In the genomic region with DNA sequence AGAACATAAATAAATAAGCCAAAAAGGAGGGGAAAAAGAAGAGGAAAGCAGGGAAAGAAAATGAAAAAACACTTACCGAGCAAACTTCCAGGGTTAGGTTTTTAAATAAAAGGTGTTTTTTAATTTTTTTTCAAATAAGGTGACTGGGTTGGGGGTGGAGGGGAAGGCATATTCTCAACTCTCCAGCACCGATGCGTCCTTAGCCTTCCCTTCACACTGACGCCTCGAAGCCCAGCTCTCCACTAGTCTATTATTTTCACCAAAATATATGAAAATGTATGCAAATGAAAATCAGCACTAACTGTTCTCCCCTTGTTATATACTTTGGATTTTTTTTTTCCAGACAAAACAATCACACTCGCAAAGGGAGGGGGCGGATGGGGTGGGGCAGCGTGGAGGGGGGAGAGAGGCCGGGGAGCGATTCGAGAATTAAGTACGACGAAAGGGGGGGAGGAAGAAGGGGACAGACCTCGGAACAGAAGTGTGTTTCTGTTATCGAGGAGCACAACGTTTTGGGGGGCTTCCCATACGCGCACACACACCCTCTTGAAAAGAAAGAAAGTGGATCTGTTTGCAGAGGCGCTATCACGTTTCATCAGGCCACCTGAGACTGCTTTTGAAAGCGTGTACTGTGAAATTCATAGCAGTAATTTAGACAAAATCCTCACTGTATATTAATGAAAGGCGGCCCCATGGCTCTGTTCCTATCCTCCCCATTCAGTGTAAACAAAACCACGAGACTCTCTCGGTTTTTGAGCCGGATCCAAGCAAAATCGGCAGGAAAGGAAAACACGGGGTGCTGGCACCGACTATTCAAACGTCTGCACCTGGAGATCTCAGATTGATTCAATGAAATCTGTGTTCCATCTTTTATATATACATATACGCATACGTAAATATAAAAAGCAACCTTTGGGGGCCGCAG, we compare ENCODE assay signal across 13 cellular contexts. TPM values are rescaled to one million over a fixed set of nuclear protein-coding genes. Genes with fewer than 3 reads are reported as not detected.
DNase-seq lines count a peak whose midpoint lies in the region; ATAC-seq and TF ChIP-seq lines count a peak whose summit lies in the region.
"Had no signal": no experiment of that assay in that cellular context is flagged by ENCODE, and none has a peak within 500 bp of the region (broad histone marks: within the 10 kb centered on the region; RNA-seq: fewer than 3 reads in every experiment).

No MANE protein-coding gene starts in this region.

- no peaks in the 10 kb centered on the region for H3K79me2 ChIP-seq in mammary epithelial cell (ENCODE audit: insufficient read depth, low read length)
- H3K79me2 ChIP-seq in PC-9 (ENCODE audit: low read depth), result no peaks in the 10 kb centered on the region

- no peak overlapping the region for H3K4me2 ChIP-seq in mammary epithelial cell (ENCODE audit: insufficient read depth, low read depth, low read length)
- H3K4me2 ChIP-seq in PC-9, result no peak overlapping the region

- H3K4me1 ChIP-seq in mammary epithelial cell (ENCODE audit: insufficient read depth, low read length) (no peaks in the 10 kb centered on the region), thymus (ENCODE audit: control insufficient read depth, insufficient read depth, low read length) (peaks cover 20% of the 10 kb centered on the region), PC-9 (replicated peaks; ENCODE audit: insufficient read depth) (no peaks in the 10 kb centered on the region)

- peaks cover 14% of the 10 kb centered on the region for H3K9me3 ChIP-seq in mammary epithelial cell (replicated peaks; ENCODE audit: insufficient read depth, low read length)
- H3K9me3 ChIP-seq in thymus (ENCODE audit: control insufficient read depth), result no peaks in the 10 kb centered on the region
- no peaks in the 10 kb centered on the region for H3K9me3 ChIP-seq in PC-9 (ENCODE audit: insufficient read depth, low read depth)
- H3K9me3 ChIP-seq: body of pancreas, upper lobe of left lung had no signal

- POLR2A ChIA-PET in MCF 10A (lab: Yijun Ruan, JAX) (no interaction called here), PC-9 (lab: Charles Lee; ENCODE audit: unreplicated experiment) (no interaction called here)

- H3K27ac ChIP-seq in mammary epithelial cell (ENCODE audit: insufficient read depth, low read depth, low read length) (no peak overlapping the region), thymus (ENCODE audit: low read depth) (no peak overlapping the region), PC-9 (no peak overlapping the region)
- H3K27ac ChIP-seq: body of pancreas, upper lobe of left lung had no signal

- peak overlapping the region; percentile 60 for H3K4me3 Mint-ChIP-seq in MCF 10A (ENCODE audit: unreplicated experiment)
- H3K4me3 Mint-ChIP-seq in activated T-helper 1 cell treated with anti-CD3 and anti-CD28 coated beads, Interleukin-12 subunit alpha, Interleukin-12 subunit beta, Interleukin-2, Interleukin-4 antibody, amounts not matched to agents 30 ng/mL and 10 ng/mL and 1 ng/mL, durations not matched to agents 14 hours and 24 hours and 36 hours, result no peak overlapping the region

- H4K20me1 ChIP-seq in mammary epithelial cell (ENCODE audit: insufficient read depth, low read length) (no peaks in the 10 kb centered on the region), PC-9 (ENCODE audit: insufficient read depth) (no peaks in the 10 kb centered on the region)

- H3K27ac Mint-ChIP-seq in MCF 10A (ENCODE audit: low read depth, unreplicated experiment), result no peak overlapping the region
- H3K27ac Mint-ChIP-seq in activated T-helper 1 cell treated with anti-CD3 and anti-CD28 coated beads, Interleukin-12 subunit alpha, Interleukin-12 subunit beta, Interleukin-2, Interleukin-4 antibody, amounts not matched to agents 30 ng/mL and 10 ng/mL and 1 ng/mL, durations not matched to agents 14 hours and 24 hours and 36 hours, result peak overlapping the region; percentile 89

- no peak overlapping the region for H2AFZ ChIP-seq in mammary epithelial cell (ENCODE audit: low read depth, low read length)
- H2AFZ ChIP-seq in PC-9, result no peak overlapping the region

- H3K4me1 Mint-ChIP-seq in MCF 10A (ENCODE audit: insufficient read depth, unreplicated experiment), result peaks cover 20% of the 10 kb centered on the region
- peaks cover 23% of the 10 kb centered on the region for H3K4me1 Mint-ChIP-seq in activated T-helper 1 cell treated with anti-CD3 and anti-CD28 coated beads, Interleukin-12 subunit alpha, Interleukin-12 subunit beta, Interleukin-2, Interleukin-4 antibody, amounts not matched to agents 30 ng/mL and 10 ng/mL and 1 ng/mL, durations not matched to agents 14 hours and 24 hours and 36 hours (ENCODE audit: low read depth)

- ATAC-seq in HG03025 (IDR thresholded peaks at IDR 0.05; ENCODE audit: low FRiP score, unreplicated experiment), result no peak

- no peaks in the 10 kb centered on the region for H3K36me3 ChIP-seq in mammary epithelial cell (ENCODE audit: insufficient read depth, low read length)
- no peaks in the 10 kb centered on the region for H3K36me3 ChIP-seq in thymus (ENCODE audit: control insufficient read depth, insufficient read depth)
- H3K36me3 ChIP-seq in PC-9 (ENCODE audit: low read depth), result no peaks in the 10 kb centered on the region
- H3K36me3 ChIP-seq: upper lobe of left lung had no signal

- H3K9ac ChIP-seq in mammary epithelial cell (ENCODE audit: insufficient read depth, low read length), result no peak overlapping the region

- CTCF ChIA-PET in MCF 10A (lab: Yijun Ruan, JAX) (interaction anchor here (0.6 to 5.4 kb wide), 13 partner anchors 16 to 1876 kb away, joined by 3 to 47 read pairs (median 3); no protein-coding TSS in a partner anchor), mammary epithelial cell (lab: Charles Lee; ENCODE audit: low non-redundant PET) (no interaction called here), PC-9 (lab: Charles Lee) (no interaction called here)

- H3K27me3 Mint-ChIP-seq in MCF 10A (ENCODE audit: insufficient read depth, unreplicated experiment), result peaks cover 77% of the 10 kb centered on the region
- H3K27me3 Mint-ChIP-seq in activated T-helper 1 cell treated with anti-CD3 and anti-CD28 coated beads, Interleukin-12 subunit alpha, Interleukin-12 subunit beta, Interleukin-2, Interleukin-4 antibody, amounts not matched to agents 30 ng/mL and 10 ng/mL and 1 ng/mL, durations not matched to agents 14 hours and 24 hours and 36 hours (ENCODE audit: insufficient read depth), result peaks cover 79% of the 10 kb centered on the region

- H3K9me3 Mint-ChIP-seq in MCF 10A (ENCODE audit: unreplicated experiment), result no peaks in the 10 kb centered on the region
- H3K9me3 Mint-ChIP-seq in activated T-helper 1 cell treated with anti-CD3 and anti-CD28 coated beads, Interleukin-12 subunit alpha, Interleukin-12 subunit beta, Interleukin-2, Interleukin-4 antibody, amounts not matched to agents 30 ng/mL and 10 ng/mL and 1 ng/mL, durations not matched to agents 14 hours and 24 hours and 36 hours, result no peaks in the 10 kb centered on the region

- H3K27me3 ChIP-seq in mammary epithelial cell (ENCODE audit: insufficient read depth, low read length) (peaks cover 51% of the 10 kb centered on the region), thymus (ENCODE audit: control insufficient read depth, insufficient read depth) (peaks cover 82% of the 10 kb centered on the region), PC-9 (ENCODE audit: insufficient read depth, low read depth) (peaks cover 29% of the 10 kb centered on the region)

- dilution Hi-C loops in mammary epithelial cell (cut with HindIII; ENCODE audit: low sequenced_read_pairs), result no loop called here

- in situ Hi-C loops in mammary epithelial cell (cut with MboI; ENCODE audit: low sequenced_read_pairs in 2 of 2), result loop anchor here in 1 of 2 donors (25.0 kb wide), 1 partner anchor 1689 kb away; no protein-coding TSS in a partner anchor

- intact Hi-C loops in MCF 10A (cut with micrococcal nuclease), result no loop called here
- intact Hi-C loops in mammary epithelial cell (cut with micrococcal nuclease), result no loop called here
- intact Hi-C loops in activated T-helper 1 cell treated with anti-CD3 and anti-CD28 coated beads, Interleukin-12 subunit alpha, Interleukin-12 subunit beta, Interleukin-2, Interleukin-4 antibody, amounts not matched to agents 30 ng/mL and 10 ng/mL and 1 ng/mL, durations not matched to agents 14 hours and 24 hours and 36 hours (cut with micrococcal nuclease), result no loop called here
- intact Hi-C loops in PC-9 (cut with micrococcal nuclease; ENCODE audit: unreplicated experiment), result no loop called here

- H3F3A ChIP-seq in PC-9 (ENCODE audit: insufficient read depth, low read depth), result no peaks in the 10 kb centered on the region

- DNase-seq in MCF 10A (ENCODE audit: unreplicated experiment) (no peak), mammary epithelial cell (no peak), left kidney (ENCODE audit: low read depth, low spot score) (peak; percentile 46), PC-9 (no peak)
- no peak for DNase-seq in activated T-helper 1 cell treated with anti-CD3 and anti-CD28 coated beads, Interleukin-12 subunit alpha, Interleukin-12 subunit beta, Interleukin-2, Interleukin-4 antibody, amounts not matched to agents 30 ng/mL and 10 ng/mL and 1 ng/mL, durations not matched to agents 14 hours and 24 hours and 36 hours (ENCODE audit: low spot score)
- no peak for DNase-seq in activated CD4-positive, alpha-beta T cell treated with anti-CD3 and anti-CD28 coated beads for 48 hours
- DNase-seq: body of pancreas; DMS79; NCI-H187; stimulated activated CD4-positive, alpha-beta T cell treated with anti-CD3 and anti-CD28 coated beads, Interleukin-12 subunit alpha, Interleukin-12 subunit beta, amount 100 ng/mL, for 4 hours had no signal

- TF ChIP-seq CTCF in MCF 10A (IDR thresholded peaks at IDR 0.05; ENCODE audit: unreplicated experiment), result no peak
- TF ChIP-seq CTCF in mammary epithelial cell (conservative IDR thresholded peaks at IDR 0.05 in 1 of 2, IDR thresholded peaks at IDR 0.05 in 1 of 2; ENCODE audit: extremely low read depth in 1 of 2, insufficient read depth in 1 of 2, low read depth in 1 of 2, low read length in 2 of 2), result no peak
- no peak for TF ChIP-seq CTCF in PC-9 (conservative IDR thresholded peaks at IDR 0.05)

- H3K9me2 ChIP-seq in PC-9 (ENCODE audit: insufficient read depth), result no peaks in the 10 kb centered on the region

- H3K36me3 Mint-ChIP-seq in MCF 10A (ENCODE audit: insufficient read depth, unreplicated experiment), result no peaks in the 10 kb centered on the region
- peaks cover 5% of the 10 kb centered on the region for H3K36me3 Mint-ChIP-seq in activated T-helper 1 cell treated with anti-CD3 and anti-CD28 coated beads, Interleukin-12 subunit alpha, Interleukin-12 subunit beta, Interleukin-2, Interleukin-4 antibody, amounts not matched to agents 30 ng/mL and 10 ng/mL and 1 ng/mL, durations not matched to agents 14 hours and 24 hours and 36 hours (ENCODE audit: low read depth)

- no peak overlapping the region for H3K4me3 ChIP-seq in mammary epithelial cell (replicated peaks in 1 of 3; ENCODE audit: insufficient read depth in 1 of 3, low read depth in 2 of 3, low read length in 3 of 3)
- H3K4me3 ChIP-seq in thymus (ENCODE audit: low read length), result peak overlapping the region; percentile 59
- H3K4me3 ChIP-seq in PC-9, result no peak overlapping the region

- BruUV-seq in MCF 10A (replicated peaks; lab: Mats Ljungman, UMichigan) (no TSS peak), mammary epithelial cell (replicated peaks; lab: Mats Ljungman, UMichigan) (no TSS peak), PC-9 (replicated peaks; lab: Mats Ljungman, UMichigan) (no TSS peak)

- WGBS in mammary epithelial cell (ENCODE audit: low coverage, missing lambda C conversion rate), result 20% methylated on average over 21 of the region's 32 CpGs
- 7% methylated on average over 32 of the region's 32 CpGs for WGBS in thymus

RNA-seq across cellular contexts. Expression of a gene that starts 2.4 kb away (rescaled TPM):
- total RNA-seq in MCF 10A (2022), result not detected in 2 replicates
- not detected for total RNA-seq in mammary epithelial cell
- not detected for polyA plus RNA-seq in mammary epithelial cell
- polyA minus RNA-seq in mammary epithelial cell, result not detected
- total RNA-seq in activated T-helper 1 cell treated with anti-CD3 and anti-CD28 coated beads, Interleukin-12 subunit alpha, Interleukin-12 subunit beta, Interleukin-2, Interleukin-4 antibody, amounts not matched to agents 30 ng/mL and 10 ng/mL and 1 ng/mL, durations not matched to agents 14 hours and 24 hours and 36 hours, result not detected in 2 replicates
- polyA plus RNA-seq in thymus, result 0.82 TPM
- not detected in 2 replicates for total RNA-seq in PC-9 (2021)
- total RNA-seq: body of pancreas, upper lobe of left lung had no signal
